36 cellular contexts compared by ENCODE assay signal in the genomic region with DNA sequence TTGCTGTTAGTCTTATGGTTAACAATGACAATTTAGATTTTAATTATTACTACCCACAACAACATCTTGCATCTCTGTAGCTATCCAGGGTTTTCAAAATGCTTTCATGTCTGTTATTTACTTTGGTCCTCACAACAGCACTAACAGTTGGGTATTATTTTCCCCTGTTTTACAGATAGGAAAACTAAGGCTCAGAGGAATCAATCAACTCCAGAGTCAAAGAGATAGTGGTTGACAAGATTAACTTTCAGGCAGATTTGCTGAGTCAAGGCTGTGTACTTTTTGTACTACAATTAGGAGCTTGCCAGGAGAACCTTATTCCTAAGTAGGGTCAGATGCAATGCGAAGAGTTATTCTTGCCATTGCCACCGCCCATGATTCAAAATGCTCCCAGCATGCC. TPM values are rescaled to one million over a fixed set of nuclear protein-coding genes. Genes with fewer than 3 reads are reported as not detected.
"Had no signal": no experiment of that assay in that cellular context is flagged by ENCODE, and none has a peak within 500 bp of the region (broad histone marks: within the 10 kb centered on the region; RNA-seq: fewer than 3 reads in every experiment).

No MANE protein-coding gene starts in this region.

- DNase-seq: activated B cell treated with CpG ODN at 0.5 μM for 24 hours; activated CD4-positive, alpha-beta memory T cell treated with anti-CD3 and anti-CD28 coated beads for 36 hours; activated CD4-positive, alpha-beta T cell treated with anti-CD3 and anti-CD28 coated beads for 4 hours; activated CD4-positive, alpha-beta T cell treated with anti-CD3 and anti-CD28 coated beads, Interleukin-2, amount 10 ng/mL, durations not matched to agents 24 days and 14 days; activated CD4-positive, alpha-beta T cell treated with anti-CD3 and anti-CD28 coated beads, Interleukin-2, amount 50 U/mL, for 1 hour; activated CD4-positive, alpha-beta T cell treated with anti-CD3 and anti-CD28 coated beads, Interleukin-2, amount 50 U/mL, for 4 hours; activated CD4-positive, CD25-positive, alpha-beta regulatory T cell treated with anti-CD3 and anti-CD28 coated beads, Interleukin-2, amount 50 U/mL, for 72 hours; activated CD8-positive, alpha-beta memory T cell treated with anti-CD3 and anti-CD28 coated beads, Interleukin-2, amount 50 U/mL, for 4 hours; activated CD8-positive, alpha-beta T cell treated with anti-CD3 and anti-CD28 coated beads for 36 hours; activated effector memory CD4-positive, alpha-beta T cell treated with anti-CD3 and anti-CD28 coated beads, Interleukin-2, amount 50 U/mL, for 16 hours; activated gamma-delta T cell treated with Interleukin-2 at 50 U/mL for 16 hours; activated naive CD4-positive, alpha-beta T cell; activated naive CD4-positive, alpha-beta T cell treated with anti-CD3 and anti-CD28 coated beads for 36 hours; activated naive CD4-positive, alpha-beta T cell treated with anti-CD3 and anti-CD28 coated beads, Interleukin-2, amount 50 U/mL, for 16 hours; activated naive CD8-positive, alpha-beta T cell treated with anti-CD3 and anti-CD28 coated beads for 36 hours; activated T-cell treated with anti-CD3 and anti-CD28 coated beads for 4 hours; activated T-cell treated with anti-CD3 and anti-CD28 coated beads, Interleukin-2, amount 50 U/mL, for 1 hour; activated T-cell treated with anti-CD3 and anti-CD28 coated beads, Interleukin-2, amount 50 U/mL, for 4 hours; activated T-cell treated with anti-CD3 and anti-CD28 coated beads, Interleukin-2, amount 50 U/mL, for 72 hours; adrenal gland; amniotic stem cell; aorta; body of pancreas; brain microvascular endothelial cell; central memory CD4-positive, alpha-beta T cell; T-helper 17 cell had no signal

- FAIRE-seq: astrocyte, colon, TTC549 had no signal

- H3K36me3 ChIP-seq: adrenal gland, brain microvascular endothelial cell, breast epithelium had no signal

- H3K9me3 Mint-ChIP-seq: activated CD4-positive, alpha-beta memory T cell treated with anti-CD3 and anti-CD28 coated beads for 36 hours; activated CD4-positive, alpha-beta T cell treated with anti-CD3 and anti-CD28 coated beads, Interleukin-2, amount 10 ng/mL, durations not matched to agents 24 days and 14 days; activated CD8-positive, alpha-beta T cell treated with anti-CD3 and anti-CD28 coated beads for 36 hours; activated naive CD4-positive, alpha-beta T cell treated with anti-CD3 and anti-CD28 coated beads for 36 hours; activated naive CD4-positive, alpha-beta T cell treated with anti-CD3 and anti-CD28 coated beads, Interleukin-2, amount 50 U/mL, for 72 hours; activated T-cell treated with anti-CD3 and anti-CD28 coated beads, Interleukin-2, amount 50 U/mL, for 4 hours; activated T-helper 1 cell treated with anti-CD3 and anti-CD28 coated beads, Interleukin-12 subunit alpha, Interleukin-12 subunit beta, Interleukin-2, Interleukin-4 antibody, amounts not matched to agents 30 ng/mL and 10 ng/mL and 1 ng/mL, durations not matched to agents 14 hours and 24 hours and 36 hours; activated T-helper 17 cell treated with anti-CD3 and anti-CD28 coated beads, Interleukin-2, amount 50 U/mL, for 72 hours had no signal

- H3K9me3 ChIP-seq: adrenal gland, body of pancreas, breast epithelium had no signal

- H3K4me3 ChIP-seq: adrenal gland, body of pancreas, breast epithelium had no signal

- H3K4me1 Mint-ChIP-seq: activated B cell treated with CpG ODN at 0.5 μM for 24 hours; activated CD4-positive, alpha-beta T cell treated with anti-CD3 and anti-CD28 coated beads, Interleukin-2, amount 10 ng/mL, durations not matched to agents 24 days and 14 days; activated naive CD8-positive, alpha-beta T cell treated with anti-CD3 and anti-CD28 coated beads for 36 hours; activated T-helper 17 cell treated with anti-CD3 and anti-CD28 coated beads, Interleukin-2, amount 50 U/mL, for 72 hours; T-helper 17 cell had no signal

- H3K4me3 Mint-ChIP-seq: activated B cell treated with CpG ODN at 0.5 μM for 24 hours; activated CD4-positive, alpha-beta memory T cell treated with anti-CD3 and anti-CD28 coated beads for 36 hours; activated CD4-positive, alpha-beta T cell treated with anti-CD3 and anti-CD28 coated beads, Interleukin-2, amount 10 ng/mL, durations not matched to agents 24 days and 14 days; activated CD8-positive, alpha-beta T cell treated with anti-CD3 and anti-CD28 coated beads for 36 hours; activated naive CD4-positive, alpha-beta T cell treated with anti-CD3 and anti-CD28 coated beads for 36 hours; activated naive CD8-positive, alpha-beta T cell treated with anti-CD3 and anti-CD28 coated beads for 36 hours; activated T-cell treated with anti-CD3 and anti-CD28 coated beads, Interleukin-2, amount 50 U/mL, for 4 hours; activated T-cell treated with anti-CD3 and anti-CD28 coated beads, Interleukin-2, amount 50 U/mL, for 72 hours; activated T-helper 1 cell treated with anti-CD3 and anti-CD28 coated beads, Interleukin-12 subunit alpha, Interleukin-12 subunit beta, Interleukin-2, Interleukin-4 antibody, amounts not matched to agents 30 ng/mL and 10 ng/mL and 1 ng/mL, durations not matched to agents 14 hours and 24 hours and 36 hours; activated T-helper 17 cell treated with anti-CD3 and anti-CD28 coated beads, Interleukin-2, amount 50 U/mL, for 72 hours; T-helper 17 cell had no signal

- H3K27ac ChIP-seq: adrenal gland, body of pancreas, brain microvascular endothelial cell, breast epithelium, VCaP had no signal

- ATAC-seq: activated CD8-positive, alpha-beta T cell treated with anti-CD3 and anti-CD28 coated beads for 36 hours; activated naive CD4-positive, alpha-beta T cell treated with anti-CD3 and anti-CD28 coated beads, Interleukin-2, amount 50 U/mL, for 72 hours; activated T-cell treated with anti-CD3 and anti-CD28 coated beads, Interleukin-2, amount 50 U/mL, for 4 hours; activated T-cell treated with anti-CD3 and anti-CD28 coated beads, Interleukin-2, amount 50 U/mL, for 72 hours; activated T-helper 17 cell treated with anti-CD3 and anti-CD28 coated beads, Interleukin-2, amount 50 U/mL, for 72 hours; body of pancreas; T-helper 17 cell had no signal

- H3K36me3 Mint-ChIP-seq: activated naive CD4-positive, alpha-beta T cell treated with anti-CD3 and anti-CD28 coated beads, Interleukin-2, amount 50 U/mL, for 72 hours; activated naive CD8-positive, alpha-beta T cell treated with anti-CD3 and anti-CD28 coated beads for 36 hours had no signal

- H3K27ac Mint-ChIP-seq: activated B cell treated with CpG ODN at 0.5 μM for 24 hours; activated CD4-positive, alpha-beta memory T cell treated with anti-CD3 and anti-CD28 coated beads for 36 hours; activated CD4-positive, alpha-beta T cell treated with anti-CD3 and anti-CD28 coated beads, Interleukin-2, amount 10 ng/mL, durations not matched to agents 24 days and 14 days; activated CD8-positive, alpha-beta T cell treated with anti-CD3 and anti-CD28 coated beads for 36 hours; activated naive CD4-positive, alpha-beta T cell treated with anti-CD3 and anti-CD28 coated beads for 36 hours; activated naive CD4-positive, alpha-beta T cell treated with anti-CD3 and anti-CD28 coated beads, Interleukin-2, amount 50 U/mL, for 72 hours; activated naive CD8-positive, alpha-beta T cell treated with anti-CD3 and anti-CD28 coated beads for 36 hours; activated T-cell treated with anti-CD3 and anti-CD28 coated beads, Interleukin-2, amount 50 U/mL, for 72 hours; activated T-helper 1 cell treated with anti-CD3 and anti-CD28 coated beads, Interleukin-12 subunit alpha, Interleukin-12 subunit beta, Interleukin-2, Interleukin-4 antibody, amounts not matched to agents 30 ng/mL and 10 ng/mL and 1 ng/mL, durations not matched to agents 14 hours and 24 hours and 36 hours; activated T-helper 17 cell treated with anti-CD3 and anti-CD28 coated beads, Interleukin-2, amount 50 U/mL, for 72 hours; T-helper 17 cell had no signal

- H3K27me3 Mint-ChIP-seq: activated B cell treated with CpG ODN at 0.5 μM for 24 hours; activated CD4-positive, alpha-beta memory T cell treated with anti-CD3 and anti-CD28 coated beads for 36 hours; activated CD8-positive, alpha-beta T cell treated with anti-CD3 and anti-CD28 coated beads for 36 hours; activated naive CD8-positive, alpha-beta T cell treated with anti-CD3 and anti-CD28 coated beads for 36 hours; activated T-helper 17 cell treated with anti-CD3 and anti-CD28 coated beads, Interleukin-2, amount 50 U/mL, for 72 hours had no signal

- H3K27me3 ChIP-seq: adrenal gland, body of pancreas, brain microvascular endothelial cell, breast epithelium had no signal

- H3K4me1 ChIP-seq: adrenal gland, body of pancreas, breast epithelium had no signal

RNA-seq across cellular contexts. Expression of a gene that starts 49.4 kb away (rescaled TPM):
- total RNA-seq: activated CD4-positive, alpha-beta T cell treated with anti-CD3 and anti-CD28 coated beads, Interleukin-2, amount 10 ng/mL, durations not matched to agents 24 days and 14 days; activated CD8-positive, alpha-beta memory T cell treated with anti-CD3 and anti-CD28 coated beads for 36 hours; activated CD8-positive, alpha-beta T cell treated with anti-CD3 and anti-CD28 coated beads for 36 hours; activated naive CD8-positive, alpha-beta T cell treated with anti-CD3 and anti-CD28 coated beads for 36 hours; activated T-helper 1 cell treated with anti-CD3 and anti-CD28 coated beads, Interleukin-12 subunit alpha, Interleukin-12 subunit beta, Interleukin-2, Interleukin-4 antibody, amounts not matched to agents 30 ng/mL and 10 ng/mL and 1 ng/mL, durations not matched to agents 14 hours and 24 hours and 36 hours; T-helper 17 cell; T-helper 2 cell treated with Interferon-gamma antibody and Interleukin-4, amounts not matched to agents 100 ng/mL and 5 ng/mL, for 36 hours had no signal
